In the genomic region with DNA sequence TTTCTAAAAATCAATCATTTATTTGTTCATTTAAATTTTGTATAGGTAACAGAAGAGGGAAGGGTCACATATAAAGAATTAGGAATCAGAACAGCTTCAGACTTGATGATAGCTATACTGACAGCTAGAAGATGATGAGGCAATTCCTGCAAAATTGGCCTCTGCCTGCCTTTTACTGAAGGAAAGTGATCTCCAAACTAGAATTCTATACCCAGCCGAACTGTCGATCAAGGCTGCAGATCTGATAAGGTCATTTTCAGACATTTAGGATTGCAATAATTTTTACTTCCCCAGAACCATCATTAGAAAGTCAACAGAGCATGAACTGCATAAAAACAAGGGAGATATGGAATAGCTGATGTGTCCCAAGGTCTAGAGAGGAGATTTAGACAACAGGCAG, we compare ENCODE assay signal across 20 cellular contexts.
"Had no signal": no experiment of that assay in that cellular context is flagged by ENCODE, and none has a peak within 500 bp of the region (broad histone marks: within the 10 kb centered on the region; RNA-seq: fewer than 3 reads in every experiment).

No MANE protein-coding gene starts in this region.

- DNase-seq: cerebellar nuclear complex; colonic mucosa; cortex of kidney; effector CD8-positive, alpha-beta T cell; effector memory CD8-positive, alpha-beta T cell; endodermal cell; esophagus squamous epithelium; foreskin melanocyte; gastrocnemius medialis; glutamatergic neuron; heart right ventricle; hippocampal formation; kidney; left ventricle myocardium superior; lower lobe of right lung; mesendoderm; midbrain had no signal

- H3K4me3 ChIP-seq: colonic mucosa, esophagus squamous epithelium, gastrocnemius medialis, heart right ventricle, left lung, lower lobe of right lung had no signal

- FAIRE-seq: endometrium, islet of Langerhans, kidney had no signal

- H3K27ac ChIP-seq: colonic mucosa, esophagus squamous epithelium, heart right ventricle, left lung, lower lobe of right lung had no signal

- H3K27me3 ChIP-seq: colonic mucosa, gastrocnemius medialis, heart right ventricle, left lung had no signal

- H3K9me3 ChIP-seq: colonic mucosa, esophagus squamous epithelium, gastrocnemius medialis, lower lobe of right lung had no signal

- ATAC-seq: effector memory CD8-positive, alpha-beta T cell; gastrocnemius medialis; heart right ventricle; left ventricle myocardium superior had no signal

- H3K36me3 ChIP-seq: colonic mucosa, esophagus squamous epithelium, gastrocnemius medialis, heart right ventricle, left lung, lower lobe of right lung had no signal

- H3K4me1 ChIP-seq: colonic mucosa had no signal
